Comparison of ENCODE assay signal across 13 cellular contexts in the genomic region with DNA sequence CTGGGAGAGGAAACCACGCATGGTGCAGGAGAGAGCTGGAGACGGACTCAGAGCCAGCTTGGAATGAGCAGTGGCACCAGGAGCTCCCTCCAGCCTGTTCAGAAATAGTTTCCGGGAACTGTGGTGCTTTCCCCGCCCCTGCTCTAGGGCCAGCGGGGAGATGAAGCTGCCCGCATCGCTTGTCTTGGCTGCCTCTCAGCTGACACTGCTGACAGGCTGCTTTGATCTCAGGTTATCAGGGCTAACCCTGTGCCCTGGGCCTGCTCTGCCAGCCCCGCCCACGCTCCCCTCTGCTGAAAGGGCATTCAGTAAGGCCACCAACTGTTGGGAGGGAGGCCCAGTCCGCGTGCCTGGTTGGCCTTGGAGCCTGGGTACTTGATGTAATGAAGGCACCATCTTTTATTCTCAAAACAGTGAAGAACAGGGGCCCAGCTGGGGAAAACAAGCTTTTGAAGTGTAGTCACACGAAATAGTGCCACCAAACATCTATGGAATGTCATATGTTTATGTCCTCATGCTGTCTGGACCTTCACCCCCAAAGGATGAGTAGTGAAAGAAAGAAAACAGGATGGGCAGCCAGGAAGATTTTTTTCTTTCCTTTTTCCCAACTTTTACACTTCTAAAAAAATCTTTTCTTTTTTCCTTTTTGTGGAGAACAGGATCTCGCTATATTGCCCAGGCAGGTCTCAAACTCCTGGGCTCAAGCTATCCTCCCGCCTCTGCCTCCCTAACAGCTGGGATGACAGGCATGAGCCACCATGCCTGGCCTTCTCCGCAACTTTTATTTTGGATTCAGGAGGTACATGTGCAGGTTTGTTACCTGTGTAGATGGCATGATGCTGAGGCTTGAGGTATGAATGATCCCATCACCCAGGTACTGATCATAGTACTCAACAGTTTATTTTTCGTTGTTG.
DNase-seq lines count a peak whose midpoint lies in the region; ATAC-seq and TF ChIP-seq lines count a peak whose summit lies in the region.
"Had no signal": no experiment of that assay in that cellular context is flagged by ENCODE, and none has a peak within 500 bp of the region (broad histone marks: within the 10 kb centered on the region; RNA-seq: fewer than 3 reads in every experiment).

No MANE protein-coding gene starts in this region.

- H3K9me3 ChIP-seq in right atrium auricular region, result no peaks in the 10 kb centered on the region

- H3K27ac Mint-ChIP-seq in progenitor cell of endocrine pancreas (no peak overlapping the region), osteocyte (ENCODE audit: unreplicated experiment) (no peak overlapping the region)
- H3K27ac Mint-ChIP-seq: activated T-helper 2 cell treated with anti-CD3 and anti-CD28 coated beads, Interferon-gamma antibody, Interleukin-2, Interleukin-4, amounts not matched to agents 10 μg/mL and 5 μg/mL and 100 μg/mL, durations not matched to agents 14 hours and 24 hours and 36 hours had no signal

- H3K9me3 Mint-ChIP-seq in progenitor cell of endocrine pancreas (ENCODE audit: low read depth) (no peaks in the 10 kb centered on the region), osteocyte (ENCODE audit: unreplicated experiment) (no peaks in the 10 kb centered on the region)

- H3K27me3 Mint-ChIP-seq in progenitor cell of endocrine pancreas (peaks cover 10% of the 10 kb centered on the region), osteocyte (ENCODE audit: unreplicated experiment) (no peaks in the 10 kb centered on the region)

- peaks cover 0 to 8% of the 10 kb centered on the region in 2 donors for H3K4me1 ChIP-seq in right atrium auricular region

- no peaks in the 10 kb centered on the region for H3K27me3 ChIP-seq in right atrium auricular region
- H3K27me3 ChIP-seq: tibial nerve had no signal

- H3K4me3 Mint-ChIP-seq in progenitor cell of endocrine pancreas (ENCODE audit: low read depth) (no peak overlapping the region), osteocyte (ENCODE audit: unreplicated experiment) (no peak overlapping the region)

- H3K4me1 Mint-ChIP-seq in progenitor cell of endocrine pancreas (ENCODE audit: low read depth) (peaks cover 3% of the 10 kb centered on the region), osteocyte (ENCODE audit: unreplicated experiment) (peaks cover 1% of the 10 kb centered on the region)

- no peak overlapping the region for H3K4me3 ChIP-seq in right atrium auricular region
- H3K4me3 ChIP-seq: K562, tibial nerve had no signal

- H3K36me3 Mint-ChIP-seq in progenitor cell of endocrine pancreas (ENCODE audit: insufficient read depth) (no peaks in the 10 kb centered on the region), osteocyte (ENCODE audit: unreplicated experiment) (no peaks in the 10 kb centered on the region)

- ATAC-seq in GM19035 (IDR thresholded peaks at IDR 0.05; ENCODE audit: unreplicated experiment) (no peak), GM18520 (IDR thresholded peaks at IDR 0.05; ENCODE audit: unreplicated experiment) (no peak)
- ATAC-seq: K562 had no signal

- H3K36me3 ChIP-seq in right atrium auricular region, result no peaks in the 10 kb centered on the region
- H3K36me3 ChIP-seq: tibial nerve had no signal

- no peak for TF ChIP-seq CTCF in right atrium auricular region (IDR thresholded peaks at IDR 0.05)
- TF ChIP-seq CTCF in progenitor cell of endocrine pancreas (IDR thresholded peaks at IDR 0.05; ENCODE audit: unreplicated experiment), result no peak
- no peak for TF ChIP-seq CTCF in osteocyte (IDR thresholded peaks at IDR 0.05)

- DNase-seq in EH (ENCODE audit: low read depth) (peak; percentile 79), SK-N-DZ (ENCODE audit: low spot score) (peak; percentile 56), right atrium auricular region (ENCODE audit: low spot score) (peak; percentile 60), progenitor cell of endocrine pancreas (ENCODE audit: low spot score, unreplicated experiment) (peak; percentile 10), osteocyte (ENCODE audit: extremely low spot score, unreplicated experiment) (no peak), NCI-H524 treated with DMSO at 0.1 percent for 48 hours (lab: John Stamatoyannopoulos, UW) (no peak)
- DNase-seq: NCI-H526 treated with DMSO at 0.1 percent for 48 hours; stimulated activated CD4-positive, alpha-beta T cell treated with anti-CD3 and anti-CD28 coated beads, Interleukin-4, amount 100 ng/mL, for 1 hour had no signal

- H3K27ac ChIP-seq in right atrium auricular region, result no peak overlapping the region
- H3K27ac ChIP-seq: tibial nerve had no signal

Comparison
In these comparisons a context has a peak if more than half of its experiments do, and no peak if none do; other contexts are left out.
1. DNase-seq: peak in EH (single experiment), SK-N-DZ (single experiment), right atrium auricular region (single experiment) and progenitor cell of endocrine pancreas (single experiment); none in osteocyte (single experiment) and NCI-H524 treated with DMSO at 0.1 percent for 48 hours (single experiment).